In genomic region chr5:65790371-65791163, GRCh38 we compare ENCODE assay signal across 10 cellular contexts.
DNase-seq lines count a peak whose midpoint lies in the region; ATAC-seq, FAIRE-seq and TF ChIP-seq lines count a peak whose summit lies in the region.
"Had no signal": no experiment of that assay in that cellular context is flagged by ENCODE, and none has a peak within 500 bp of the region (broad histone marks: within the 10 kb centered on the region; RNA-seq: fewer than 3 reads in every experiment).

No MANE protein-coding gene starts in this region.

- H3K27ac ChIP-seq in CD4-positive, CD25-positive, alpha-beta regulatory T cell (ENCODE audit: insufficient read depth, low read length, poor library complexity, severe bottlenecking): no peak overlapping the region
- H3K27ac ChIP-seq in HEK293 (ENCODE audit: extremely low read depth, low read depth, low read length) (no peak overlapping the region), OCI-LY7 (ENCODE audit: low read depth, low read length, poor library complexity, severe bottlenecking) (no peak overlapping the region)
- H3K27ac ChIP-seq: body of pancreas had no signal

- no peaks in the 10 kb centered on the region for H3K36me3 ChIP-seq in CD4-positive, CD25-positive, alpha-beta regulatory T cell (ENCODE audit: control insufficient read depth, insufficient read depth, low read length)
- H3K36me3 ChIP-seq in HEK293 (ENCODE audit: control insufficient read depth in 2 of 2, insufficient read depth in 1 of 2, low read length in 2 of 2): peaks cover 8 to 15% of the 10 kb centered on the region in 2 experiments
- no peaks in the 10 kb centered on the region for H3K36me3 ChIP-seq in mucosa of descending colon (ENCODE audit: low read depth)
- H3K36me3 ChIP-seq in OCI-LY7 (ENCODE audit: insufficient read depth, low read length): peaks cover 49% of the 10 kb centered on the region

- H3K9me3 ChIP-seq in CD4-positive, CD25-positive, alpha-beta regulatory T cell (ENCODE audit: control insufficient read depth in 2 of 2, low read length in 2 of 2): peaks cover 0 to 4% of the 10 kb centered on the region in 2 experiments
- no peaks in the 10 kb centered on the region for H3K9me3 ChIP-seq in HEK293 (ENCODE audit: control insufficient read depth, insufficient read depth, low read depth, low read length)
- no peaks in the 10 kb centered on the region for H3K9me3 ChIP-seq in mucosa of descending colon
- peaks cover 8% of the 10 kb centered on the region; the same call in 1 of the 2 replicates for H3K9me3 ChIP-seq in OCI-LY7 (ENCODE audit: low read length)
- H3K9me3 ChIP-seq: body of pancreas had no signal

- H3K79me2 ChIP-seq in OCI-LY7 (ENCODE audit: insufficient read depth, low read depth, low read length): no peaks in the 10 kb centered on the region

- H3K4me2 ChIP-seq in OCI-LY7 (ENCODE audit: low read length): no peak overlapping the region

- H4K20me1 ChIP-seq in OCI-LY7 (ENCODE audit: insufficient read depth, low read length): no peaks in the 10 kb centered on the region

- TF ChIP-seq CTCF in HEK293 (tag by site-specific recombination; IDR thresholded peaks at IDR 0.05) (no peak), mucosa of descending colon (IDR thresholded peaks at IDR 0.05) (no peak), OCI-LY7 (conservative IDR thresholded peaks at IDR 0.05; ENCODE audit: low read length) (no peak)

- intact Hi-C loops in mucosa of descending colon (cut with DNase I, micrococcal nuclease) (no loop called here), OCI-LY7 (cut with micrococcal nuclease; ENCODE audit: unreplicated experiment) (no loop called here)

- H3K4me1 Mint-ChIP-seq in CD4-positive, CD25-positive, alpha-beta regulatory T cell: peaks cover 7 to 14% (median 13%) of the 10 kb centered on the region in 4 donors

- no peaks in the 10 kb centered on the region for H3K27me3 ChIP-seq in CD4-positive, CD25-positive, alpha-beta regulatory T cell (ENCODE audit: control insufficient read depth, insufficient read depth, low read length)
- H3K27me3 ChIP-seq: body of pancreas had no signal

- H3K27me3 Mint-ChIP-seq in CD4-positive, CD25-positive, alpha-beta regulatory T cell: no peaks in the 10 kb centered on the region

- peaks cover 8% of the 10 kb centered on the region for H3K4me1 ChIP-seq in CD4-positive, CD25-positive, alpha-beta regulatory T cell (ENCODE audit: control insufficient read depth, insufficient read depth, low read length, poor library complexity, severe bottlenecking)
- H3K4me1 ChIP-seq in HEK293 (ENCODE audit: control insufficient read depth, insufficient read depth, low read length) (no peaks in the 10 kb centered on the region), mucosa of descending colon (ENCODE audit: low read depth) (no peaks in the 10 kb centered on the region), OCI-LY7 (ENCODE audit: insufficient read depth, low read length, poor library complexity, severe bottlenecking) (no peaks in the 10 kb centered on the region)
- H3K4me1 ChIP-seq: body of pancreas had no signal

- DNase-seq in CD4-positive, CD25-positive, alpha-beta regulatory T cell: peak in 2 of 3 donors; percentile 25 to 61
- peak; percentile 7 for DNase-seq in activated T-cell treated with anti-CD3 and anti-CD28 coated beads for 4 hours
- no peak for DNase-seq in mucosa of descending colon
- DNase-seq in urothelium cell line (ENCODE audit: low spot score): no peak
- DNase-seq in OCI-LY7 (ENCODE audit: low spot score): no peak
- DNase-seq in DMS79 (lab: John Stamatoyannopoulos, UW): no peak
- DNase-seq: NCI-H2029 treated with DMSO at 0.1 percent for 48 hours had no signal

- peak overlapping the region; percentile 14 to 81 (median 56) for H3K27ac Mint-ChIP-seq in CD4-positive, CD25-positive, alpha-beta regulatory T cell

- ATAC-seq in CD4-positive, CD25-positive, alpha-beta regulatory T cell (ENCODE audit: low read depth in 2 of 2): peak; percentile 50 to 56
- ATAC-seq in mucosa of descending colon: peak; percentile 35
- no peak for ATAC-seq in GM18498 (IDR thresholded peaks at IDR 0.05; ENCODE audit: unreplicated experiment)
- ATAC-seq: body of pancreas had no signal

- no peaks in the 10 kb centered on the region; the same call in 1 of the 2 replicates for H3K9me2 ChIP-seq in OCI-LY7 (ENCODE audit: insufficient read depth, low read length)

- CTCF ChIA-PET in HEK293 (lab: Yijun Ruan, JAX): no interaction called here
- CTCF ChIA-PET in OCI-LY7 (lab: Charles Lee; ENCODE audit: unreplicated experiment): no interaction called here

- H2AFZ ChIP-seq in OCI-LY7 (ENCODE audit: low read length): no peak overlapping the region

- peak overlapping the region in 1 of 4 donors; percentile 24 for H3K4me3 Mint-ChIP-seq in CD4-positive, CD25-positive, alpha-beta regulatory T cell

- POLR2A ChIA-PET in HEK293 (lab: Yijun Ruan, JAX) (no interaction called here), OCI-LY7 (lab: Charles Lee) (interaction anchor here (1.0 kb wide), 1 partner anchor 30 kb away, joined by 3 read pairs; no protein-coding TSS in a partner anchor)

- H3K4me3 ChIP-seq in CD4-positive, CD25-positive, alpha-beta regulatory T cell (ENCODE audit: low read depth, low read length): no peak overlapping the region
- H3K4me3 ChIP-seq in HEK293 (ENCODE audit: low read depth, low read length) (no peak overlapping the region), mucosa of descending colon (no peak overlapping the region), OCI-LY7 (ENCODE audit: low read depth, low read length, poor library complexity, severe bottlenecking) (no peak overlapping the region)
- H3K4me3 ChIP-seq: body of pancreas had no signal

- BruUV-seq in OCI-LY7 (replicated peaks; lab: Mats Ljungman, UMichigan): no TSS peak

- peaks cover 12% of the 10 kb centered on the region for H3K36me3 Mint-ChIP-seq in CD4-positive, CD25-positive, alpha-beta regulatory T cell

- FAIRE-seq in urothelium cell line (lab: Jason Lieb, UNC): no peak

- peaks cover 0 to 8% (median 0%) of the 10 kb centered on the region in 7 donors for H3K9me3 Mint-ChIP-seq in CD4-positive, CD25-positive, alpha-beta regulatory T cell

TF ChIP-seq in HEK293, 187 proteins besides CTCF, POLR2A, EP300 and RAD21 (continues in another document):
- peak; percentile 89 for TF ChIP-seq ZFHX2 (tag by site-specific recombination; conservative IDR thresholded peaks at IDR 0.05)
- no peak for TF ChIP-seq PRDM1 (tag by site-specific recombination; IDR thresholded peaks at IDR 0.05)
- no peak for TF ChIP-seq ZNF629 (tag by site-specific recombination; IDR thresholded peaks at IDR 0.05)
- TF ChIP-seq ZNF362 (tag by site-specific recombination; IDR thresholded peaks at IDR 0.05): no peak
- no peak for TF ChIP-seq ZNF555 (tag by site-specific recombination; conservative IDR thresholded peaks at IDR 0.05)
- no peak for TF ChIP-seq ZNF791 (tag by site-specific recombination; IDR thresholded peaks at IDR 0.05)
- peak; percentile 27; the same call in 1 of the 2 replicates for TF ChIP-seq HIC1 (tag by site-specific recombination; IDR thresholded peaks at IDR 0.05)
- TF ChIP-seq ZIC2 (tag by site-specific recombination; IDR thresholded peaks at IDR 0.05): peak; percentile 75
- no peak for TF ChIP-seq ZNF341 (tag by site-specific recombination; IDR thresholded peaks at IDR 0.05; ENCODE audit: low read depth)
- no peak for TF ChIP-seq ZNF747 (tag by site-specific recombination; IDR thresholded peaks at IDR 0.05)
- TF ChIP-seq ZNF221 (tag by site-specific recombination; IDR thresholded peaks at IDR 0.05; ENCODE audit: borderline replicate concordance): no peak

Comparison
In these comparisons a context has a peak if more than half of its experiments do, and no peak if none do; other contexts are left out.
1. DNase-seq: peak in CD4-positive, CD25-positive, alpha-beta regulatory T cell (2 of 3) and activated T-cell treated with anti-CD3 and anti-CD28 coated beads for 4 hours (single experiment); none in mucosa of descending colon (0 of 3), urothelium cell line (single experiment), OCI-LY7 (single experiment) and DMS79 (single experiment).